19 cellular contexts compared by ENCODE assay signal in genomic region chr5:78253201-78253600, GRCh38.
"Had no signal": no experiment of that assay in that cellular context is flagged by ENCODE, and none has a peak within 500 bp of the region (broad histone marks: within the 10 kb centered on the region; RNA-seq: fewer than 3 reads in every experiment).

No MANE protein-coding gene starts in this region.

- H3K27ac ChIP-seq: SJCRH30 had no signal

- ATAC-seq: Panc1, PC-3, Right ventricle myocardium inferior, SK-N-SH treated with all-trans-retinoic acid at 6 μM for 48 hours had no signal

- H3K27me3 ChIP-seq: SJCRH30 had no signal

- H3K4me3 ChIP-seq: SJCRH30 had no signal

- H3K4me1 ChIP-seq: SJCRH30 had no signal

- DNase-seq: KBM-7, MV-4-11, NCI-H1048, NCI-H1105, NCI-H1417, NCI-H1436 treated with DMSO at 0.1 percent for 48 hours, NCI-H1694, NCI-H187 treated with DMSO at 0.1 percent for 48 hours, NCI-H2029 treated with DMSO at 0.1 percent for 48 hours, NCI-H2171 treated with DMSO at 0.1 percent for 48 hours, NCI-H524 treated with DMSO at 0.1 percent for 48 hours, NCI-H69, NCI-H774, PC-3, SHP77 treated with DMSO at 0.1 percent for 48 hours, SJCRH30 had no signal
